ENCODE assay signal across 8 cellular contexts in genomic region chr2:6866239-6866745, GRCh38. TPM values are rescaled to one million over a fixed set of nuclear protein-coding genes. Genes with fewer than 3 reads are reported as not detected.
DNase-seq lines count a peak whose midpoint lies in the region; ATAC-seq lines count a peak whose summit lies in the region.

No MANE protein-coding gene starts in this region.

- POLR2A ChIA-PET in CD8-positive, alpha-beta memory T cell (lab: Charles Lee) = interaction anchor here (1.0 to 3.1 kb wide), 2 partner anchors 11 to 52 kb away, joined by 6 to 19 read pairs; partner anchors contain the start of gene RSAD2

- H3K27me3 Mint-ChIP-seq in CD8-positive, alpha-beta memory T cell = peaks cover 0 to 1% of the 10 kb centered on the region in 2 donors
- peaks cover 3% of the 10 kb centered on the region for H3K27me3 Mint-ChIP-seq in activated naive CD8-positive, alpha-beta T cell treated with anti-CD3 and anti-CD28 coated beads for 36 hours

- WGBS in iPS DF 6.9 (ENCODE audit: insufficient coverage, insufficient read length) = no CpG with 5 or more reads among the region's 10 CpGs

- no peaks in the 10 kb centered on the region for H3K27me3 ChIP-seq in CD8-positive, alpha-beta memory T cell (ENCODE audit: insufficient read depth, low read length, poor library complexity, severe bottlenecking)
- H3K27me3 ChIP-seq in iPS DF 6.9 (ENCODE audit: control insufficient read depth, insufficient read depth, low read length) = peaks cover 15% of the 10 kb centered on the region

- H3K9me3 Mint-ChIP-seq in CD8-positive, alpha-beta memory T cell = no peaks in the 10 kb centered on the region
- no peaks in the 10 kb centered on the region for H3K9me3 Mint-ChIP-seq in activated naive CD8-positive, alpha-beta T cell treated with anti-CD3 and anti-CD28 coated beads for 36 hours

- peak overlapping the region; percentile 82 for H3K4me3 ChIP-seq in CD8-positive, alpha-beta memory T cell (ENCODE audit: low read length)
- peak overlapping the region; percentile 53; the same call in 1 of the 2 replicates for H3K4me3 ChIP-seq in iPS DF 6.9 (ENCODE audit: low read length)
- H3K4me3 ChIP-seq in skeletal muscle cell (ENCODE audit: low read depth, low read length) = peak overlapping the region; percentile 62

- CTCF ChIA-PET in CD8-positive, alpha-beta memory T cell (lab: Charles Lee) = interaction anchor here (0.9 to 3.0 kb wide), 20 partner anchors 9 to 178 kb away, joined by 3 to 24 read pairs (median 4); partner anchors contain the start of genes RNF144A and RSAD2

- peak overlapping the region; percentile 68 to 96 (median 94) for H3K27ac Mint-ChIP-seq in CD8-positive, alpha-beta memory T cell
- H3K27ac Mint-ChIP-seq in activated naive CD8-positive, alpha-beta T cell treated with anti-CD3 and anti-CD28 coated beads for 36 hours = peak overlapping the region; percentile 95

- DNase-seq in CD8-positive, alpha-beta memory T cell = peak; percentile 5 to 55 (median 28)
- peak; percentile 56 for DNase-seq in NCI-H69 (lab: John Stamatoyannopoulos, UW)
- peak; percentile 21 for DNase-seq in activated naive CD8-positive, alpha-beta T cell treated with anti-CD3 and anti-CD28 coated beads for 36 hours
- DNase-seq in iPS DF 6.9 (ENCODE audit: low read depth, low spot score) = no peak
- no peak for DNase-seq in skeletal muscle cell (ENCODE audit: low read depth)
- DNase-seq in activated CD4-positive, CD25-positive, alpha-beta regulatory T cell treated with anti-CD3 and anti-CD28 coated beads, Interleukin-2, amount 50 U/mL, for 72 hours = no peak

- peak overlapping the region; percentile 69 for H3K27ac ChIP-seq in CD8-positive, alpha-beta memory T cell (ENCODE audit: low read depth, low read length)
- H3K27ac ChIP-seq in iPS DF 6.9 (ENCODE audit: low read length) = no peak overlapping the region

- peak; percentile 25 for ATAC-seq in GM19023 (IDR thresholded peaks at IDR 0.05; ENCODE audit: unreplicated experiment)
- ATAC-seq in HG03354 (IDR thresholded peaks at IDR 0.05; ENCODE audit: poor library complexity, severe bottlenecking, unreplicated experiment) = peak; percentile 46

- H3K9me3 ChIP-seq in CD8-positive, alpha-beta memory T cell (ENCODE audit: low read length) = no peaks in the 10 kb centered on the region
- H3K9me3 ChIP-seq in iPS DF 6.9 (ENCODE audit: control insufficient read depth, insufficient read depth, low read length) = no peaks in the 10 kb centered on the region

- H3K36me3 Mint-ChIP-seq in CD8-positive, alpha-beta memory T cell = peaks cover 11 to 18% (median 11%) of the 10 kb centered on the region in 3 donors
- H3K36me3 Mint-ChIP-seq in activated naive CD8-positive, alpha-beta T cell treated with anti-CD3 and anti-CD28 coated beads for 36 hours = peaks cover 14% of the 10 kb centered on the region

- peaks cover 18 to 23% (median 20%) of the 10 kb centered on the region in 3 donors for H3K4me1 Mint-ChIP-seq in CD8-positive, alpha-beta memory T cell
- H3K4me1 Mint-ChIP-seq in activated naive CD8-positive, alpha-beta T cell treated with anti-CD3 and anti-CD28 coated beads for 36 hours = peaks cover 13% of the 10 kb centered on the region

- H3K4me1 ChIP-seq in CD8-positive, alpha-beta memory T cell (ENCODE audit: insufficient read depth, low read length) = peaks cover 16% of the 10 kb centered on the region
- peaks cover 1% of the 10 kb centered on the region; the same call in 1 of the 2 replicates for H3K4me1 ChIP-seq in iPS DF 6.9 (ENCODE audit: control insufficient read depth, insufficient read depth, low read length)

- no peaks in the 10 kb centered on the region for H3K36me3 ChIP-seq in CD8-positive, alpha-beta memory T cell (ENCODE audit: insufficient read depth, low read length)
- no peaks in the 10 kb centered on the region for H3K36me3 ChIP-seq in iPS DF 6.9 (ENCODE audit: control insufficient read depth, insufficient read depth, low read length)

- peak overlapping the region; percentile 88 to 100 (median 95) for H3K4me3 Mint-ChIP-seq in CD8-positive, alpha-beta memory T cell
- peak overlapping the region; percentile 88 for H3K4me3 Mint-ChIP-seq in activated naive CD8-positive, alpha-beta T cell treated with anti-CD3 and anti-CD28 coated beads for 36 hours

RNA-seq across cellular contexts. Expression of gene CMPK2, which starts 0.6 kb away (rescaled TPM):
- total RNA-seq in CD8-positive, alpha-beta memory T cell = 1 to 10 TPM in 1 of 2 experiments, under 1 TPM in 1; 0.62 to 1.1 TPM
- polyA plus RNA-seq in CD8-positive, alpha-beta memory T cell = 10.9 TPM
- 10 to 100 TPM; 11.8 to 13.2 TPM for total RNA-seq in activated naive CD8-positive, alpha-beta T cell treated with anti-CD3 and anti-CD28 coated beads for 36 hours

RNA-seq across cellular contexts. Expression of gene RSAD2, which starts 11.3 kb away (rescaled TPM):
- under 1 TPM; 0.85 to 1.00 TPM for total RNA-seq in CD8-positive, alpha-beta memory T cell
- 7.6 TPM for polyA plus RNA-seq in CD8-positive, alpha-beta memory T cell
- 10 to 100 TPM in 1 of 2 experiments, 1 to 10 TPM in 1; 9.2 to 10.0 TPM for total RNA-seq in activated naive CD8-positive, alpha-beta T cell treated with anti-CD3 and anti-CD28 coated beads for 36 hours

RNA-seq across cellular contexts. Expression of gene RNF144A, which starts 50.9 kb away (rescaled TPM):
- total RNA-seq in CD8-positive, alpha-beta memory T cell = 10 to 100 TPM; 13.5 to 14.9 TPM
- polyA plus RNA-seq in CD8-positive, alpha-beta memory T cell = 8.3 TPM
- total RNA-seq in activated naive CD8-positive, alpha-beta T cell treated with anti-CD3 and anti-CD28 coated beads for 36 hours = 10 to 100 TPM; 29.7 to 31.4 TPM

Comparison
In these comparisons a context has a peak if more than half of its experiments do, and no peak if none do; other contexts are left out.
1. DNase-seq: peak in CD8-positive, alpha-beta memory T cell (5 of 5), NCI-H69 (single experiment) and activated naive CD8-positive, alpha-beta T cell treated with anti-CD3 and anti-CD28 coated beads for 36 hours (single experiment); none in iPS DF 6.9 (single experiment), skeletal muscle cell (single experiment) and activated CD4-positive, CD25-positive, alpha-beta regulatory T cell treated with anti-CD3 and anti-CD28 coated beads, Interleukin-2, amount 50 U/mL, for 72 hours (single experiment).
2. RNA of gene CMPK2, which starts 0.6 kb away (total RNA-seq): 11.8 to 13.2 TPM in activated naive CD8-positive, alpha-beta T cell treated with anti-CD3 and anti-CD28 coated beads for 36 hours; 0.62 to 1.1 TPM in CD8-positive, alpha-beta memory T cell; every median in the first group is over 4 times any median in the second.
3. RNA of gene RSAD2, which starts 11.3 kb away (total RNA-seq): 9.2 to 10.0 TPM in activated naive CD8-positive, alpha-beta T cell treated with anti-CD3 and anti-CD28 coated beads for 36 hours; 0.85 to 1.00 TPM in CD8-positive, alpha-beta memory T cell; every median in the first group is over 4 times any median in the second.
4. Peak in every context shown above with its lines, with median percentiles within 50 percentile points of each other: H3K4me3 ChIP-seq.